Comparison of ENCODE assay signal across 1 cellular context in genomic region chr22:31442768-31443489, GRCh38.
TF ChIP-seq lines count a peak whose summit lies in the region.

No MANE protein-coding gene starts in this region.

TF ChIP-seq in A549, 52 proteins besides CTCF, POLR2A, EP300 and RAD21 (continued from another document):
- no peak for TF ChIP-seq ELK1 (IDR thresholded peaks at IDR 0.05; ENCODE audit: low read depth, low read length)
- TF ChIP-seq, protein P1, sequence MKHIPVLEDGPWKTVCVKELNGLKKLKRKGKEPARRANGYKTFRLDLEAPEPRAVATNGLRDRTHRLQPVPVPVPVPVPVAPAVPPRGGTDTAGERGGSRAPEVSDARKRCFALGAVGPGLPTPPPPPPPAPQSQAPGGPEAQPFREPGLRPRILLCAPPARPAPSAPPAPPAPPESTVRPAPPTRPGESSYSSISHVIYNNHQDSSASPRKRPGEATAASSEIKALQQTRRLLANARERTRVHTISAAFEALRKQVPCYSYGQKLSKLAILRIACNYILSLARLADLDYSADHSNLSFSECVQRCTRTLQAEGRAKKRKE (CRISPR knock-in tag; IDR thresholded peaks at IDR 0.05; ENCODE audit: low read depth): no peak
- no peak for TF ChIP-seq RFX5 (IDR thresholded peaks at IDR 0.05)
